Comparison of ENCODE assay signal across 8 cellular contexts in genomic region chr11:72038491-72038890, GRCh38. TPM values are rescaled to one million over a fixed set of nuclear protein-coding genes. Genes with fewer than 3 reads are reported as not detected.
DNase-seq lines count a peak whose midpoint lies in the region; TF ChIP-seq lines count a peak whose summit lies in the region.

No MANE protein-coding gene starts in this region.

- peak; percentile 14 for DNase-seq in NCI-H1092 (lab: John Stamatoyannopoulos, UW)
- DNase-seq in dorsolateral prefrontal cortex, result peak; percentile 40 to 86 (median 73)
- DNase-seq in middle frontal gyrus (ENCODE audit: extremely low spot score, low spot score), result peak; percentile 54
- DNase-seq in 8988T, result no peak
- no peak for DNase-seq in COLO829 (ENCODE audit: low spot score)
- no peak for DNase-seq in stimulated activated CD4-positive, alpha-beta T cell treated with anti-CD3 and anti-CD28 coated beads, Interleukin-12 subunit alpha, Interleukin-12 subunit beta, amount 100 ng/mL, for 4 hours
- DNase-seq in activated CD4-positive, alpha-beta T cell treated with anti-CD3 and anti-CD28 coated beads, Interleukin-2, amount 10 ng/mL, durations not matched to agents 24 days and 14 days, result no peak

- peak overlapping the region; percentile 45 to 84 (median 71) for H3K4me3 ChIP-seq in dorsolateral prefrontal cortex

- no peaks in the 10 kb centered on the region for H3K27me3 Mint-ChIP-seq in activated CD4-positive, alpha-beta T cell treated with anti-CD3 and anti-CD28 coated beads, Interleukin-2, amount 10 ng/mL, durations not matched to agents 24 days and 14 days

- intact Hi-C loops in dorsolateral prefrontal cortex (cut with DNase I), result no loop called here
- intact Hi-C loops in activated CD4-positive, alpha-beta T cell treated with anti-CD3 and anti-CD28 coated beads, Interleukin-2, amount 10 ng/mL, durations not matched to agents 24 days and 14 days (cut with micrococcal nuclease), result no loop called here

- peaks cover 23% of the 10 kb centered on the region for H3K36me3 Mint-ChIP-seq in activated CD4-positive, alpha-beta T cell treated with anti-CD3 and anti-CD28 coated beads, Interleukin-2, amount 10 ng/mL, durations not matched to agents 24 days and 14 days (ENCODE audit: low read depth)

- H3K27ac Mint-ChIP-seq in activated CD4-positive, alpha-beta T cell treated with anti-CD3 and anti-CD28 coated beads, Interleukin-2, amount 10 ng/mL, durations not matched to agents 24 days and 14 days, result no peak overlapping the region

- H3K9me3 Mint-ChIP-seq in activated CD4-positive, alpha-beta T cell treated with anti-CD3 and anti-CD28 coated beads, Interleukin-2, amount 10 ng/mL, durations not matched to agents 24 days and 14 days, result no peaks in the 10 kb centered on the region

- H3K4me1 Mint-ChIP-seq in activated CD4-positive, alpha-beta T cell treated with anti-CD3 and anti-CD28 coated beads, Interleukin-2, amount 10 ng/mL, durations not matched to agents 24 days and 14 days, result peaks cover 33% of the 10 kb centered on the region

- H3K27ac ChIP-seq in 22Rv1 (peak overlapping the region; percentile 99), dorsolateral prefrontal cortex (peak overlapping the region; percentile 94 to 100 (median 100))

- H3K4me3 Mint-ChIP-seq in activated CD4-positive, alpha-beta T cell treated with anti-CD3 and anti-CD28 coated beads, Interleukin-2, amount 10 ng/mL, durations not matched to agents 24 days and 14 days, result no peak overlapping the region

- no peaks in the 10 kb centered on the region for H3K27me3 ChIP-seq in dorsolateral prefrontal cortex

- TF ChIP-seq CTCF in 22Rv1 (IDR thresholded peaks at IDR 0.05), result no peak
- peak in 2 of 56 donors; percentile 4 to 23 for TF ChIP-seq CTCF in dorsolateral prefrontal cortex (IDR thresholded peaks at IDR 0.05 in 54 of 56, conservative IDR thresholded peaks at IDR 0.05 in 2 of 56; ENCODE audit: low read depth in 1 of 56, partially characterized antibody in 56 of 56)

RNA-seq across cellular contexts. Expression of gene IL18BP, which starts 39.8 kb away (rescaled TPM):
- total RNA-seq in dorsolateral prefrontal cortex, result 10 to 100 TPM in 86 of 120 experiments, 1 to 10 TPM in 34; 5.0 to 35.2 (median 12.5) TPM
- 15.0 and 19.9 TPM in 2 replicates for total RNA-seq in activated CD4-positive, alpha-beta T cell treated with anti-CD3 and anti-CD28 coated beads, Interleukin-2, amount 10 ng/mL, durations not matched to agents 24 days and 14 days

RNA-seq across cellular contexts. Expression of gene NUMA1, which starts 41.9 kb away (rescaled TPM):
- total RNA-seq in dorsolateral prefrontal cortex, result 100 to 1,000 TPM; 140 to 428 (median 218) TPM
- total RNA-seq in activated CD4-positive, alpha-beta T cell treated with anti-CD3 and anti-CD28 coated beads, Interleukin-2, amount 10 ng/mL, durations not matched to agents 24 days and 14 days, result 138 and 149 TPM in 2 replicates

RNA-seq across cellular contexts. Expression of gene LRRC51, which starts 42.2 kb away (rescaled TPM):
- 10 to 100 TPM in 113 of 120 experiments, 1 to 10 TPM in 7; 7.7 to 39.9 (median 17.7) TPM for total RNA-seq in dorsolateral prefrontal cortex
- total RNA-seq in activated CD4-positive, alpha-beta T cell treated with anti-CD3 and anti-CD28 coated beads, Interleukin-2, amount 10 ng/mL, durations not matched to agents 24 days and 14 days, result 7.0 and 7.1 TPM in 2 replicates

Comparison
In these comparisons a context has a peak if more than half of its experiments do, and no peak if none do; other contexts are left out.
1. DNase-seq: peak in NCI-H1092 (single experiment), dorsolateral prefrontal cortex (10 of 10) and middle frontal gyrus (single experiment); none in 8988T (single experiment), COLO829 (single experiment), stimulated activated CD4-positive, alpha-beta T cell treated with anti-CD3 and anti-CD28 coated beads, Interleukin-12 subunit alpha, Interleukin-12 subunit beta, amount 100 ng/mL, for 4 hours (single experiment) and activated CD4-positive, alpha-beta T cell treated with anti-CD3 and anti-CD28 coated beads, Interleukin-2, amount 10 ng/mL, durations not matched to agents 24 days and 14 days (single experiment).